In genomic region chr16:18827890-18828289, GRCh38 we compare ENCODE assay signal across 14 cellular contexts.
"Had no signal": no experiment of that assay in that cellular context is flagged by ENCODE, and none has a peak within 500 bp of the region (broad histone marks: within the 10 kb centered on the region; RNA-seq: fewer than 3 reads in every experiment).

No MANE protein-coding gene starts in this region.

- H3K27me3 ChIP-seq: cardiac muscle cell, gastrocnemius medialis, heart right ventricle, SJCRH30, thyroid gland had no signal

- H3K4me3 ChIP-seq: cardiac muscle cell, gastrocnemius medialis, heart right ventricle, mucosa of descending colon, SJCRH30, thyroid gland had no signal

- H3K9me3 ChIP-seq: gastrocnemius medialis, heart right ventricle, mucosa of descending colon, SJCRH30, thyroid gland had no signal

- DNase-seq: activated CD4-positive, CD25-positive, alpha-beta regulatory T cell treated with anti-CD3 and anti-CD28 coated beads, Interleukin-2, amount 50 U/mL, for 72 hours; activated T-cell treated with anti-CD3 and anti-CD28 coated beads, Interleukin-2, amount 50 U/mL, for 4 hours; gastrocnemius medialis; heart right ventricle; left colon; mucosa of descending colon; naive thymus-derived CD8-positive, alpha-beta T cell; occipital lobe; SJCRH30; stimulated activated CD4-positive, alpha-beta T cell treated with anti-CD3 and anti-CD28 coated beads, Interleukin-2, amount 100 ng/mL, for 48 hours; stimulated activated naive B cell treated with anti-CD40 and anti-IgM and Interleukin-4, amounts not matched to agents 10 μg/mL and 1 μg/mL and 100 μg/mL, for 72 hours; thyroid gland had no signal

- H3K4me3 Mint-ChIP-seq: activated T-cell treated with anti-CD3 and anti-CD28 coated beads, Interleukin-2, amount 50 U/mL, for 4 hours; naive thymus-derived CD8-positive, alpha-beta T cell; stimulated activated naive B cell treated with anti-CD40 and anti-IgM and Interleukin-4, amounts not matched to agents 10 μg/mL and 1 μg/mL and 100 μg/mL, for 72 hours; T-helper 2 cell treated with Interferon-gamma antibody and Interleukin-4, amounts not matched to agents 5 μg/mL and 100 μg/mL, for 36 hours had no signal

- H3K27me3 Mint-ChIP-seq: naive thymus-derived CD8-positive, alpha-beta T cell; stimulated activated naive B cell treated with anti-CD40 and anti-IgM and Interleukin-4, amounts not matched to agents 10 μg/mL and 1 μg/mL and 100 μg/mL, for 72 hours had no signal

- H3K27ac ChIP-seq: cardiac muscle cell, gastrocnemius medialis, heart right ventricle, SJCRH30, thyroid gland had no signal

- ATAC-seq: activated T-cell treated with anti-CD3 and anti-CD28 coated beads, Interleukin-2, amount 50 U/mL, for 4 hours; gastrocnemius medialis; heart right ventricle; left colon; mucosa of descending colon; naive thymus-derived CD8-positive, alpha-beta T cell; stimulated activated naive B cell treated with anti-CD40 and anti-IgM and Interleukin-4, amounts not matched to agents 10 μg/mL and 1 μg/mL and 100 μg/mL, for 72 hours had no signal

- H3K9me3 Mint-ChIP-seq: activated T-cell treated with anti-CD3 and anti-CD28 coated beads, Interleukin-2, amount 50 U/mL, for 4 hours; naive thymus-derived CD8-positive, alpha-beta T cell; stimulated activated naive B cell treated with anti-CD40 and anti-IgM and Interleukin-4, amounts not matched to agents 10 μg/mL and 1 μg/mL and 100 μg/mL, for 72 hours; T-helper 2 cell treated with Interferon-gamma antibody and Interleukin-4, amounts not matched to agents 5 μg/mL and 100 μg/mL, for 36 hours had no signal

- H3K4me1 Mint-ChIP-seq: stimulated activated naive B cell treated with anti-CD40 and anti-IgM and Interleukin-4, amounts not matched to agents 10 μg/mL and 1 μg/mL and 100 μg/mL, for 72 hours had no signal

- H3K27ac Mint-ChIP-seq: stimulated activated naive B cell treated with anti-CD40 and anti-IgM and Interleukin-4, amounts not matched to agents 10 μg/mL and 1 μg/mL and 100 μg/mL, for 72 hours; T-helper 2 cell treated with Interferon-gamma antibody and Interleukin-4, amounts not matched to agents 5 μg/mL and 100 μg/mL, for 36 hours had no signal

- H3K4me1 ChIP-seq: gastrocnemius medialis, heart right ventricle, SJCRH30, thyroid gland had no signal
